10 cellular contexts compared by ENCODE assay signal in the genomic region with DNA sequence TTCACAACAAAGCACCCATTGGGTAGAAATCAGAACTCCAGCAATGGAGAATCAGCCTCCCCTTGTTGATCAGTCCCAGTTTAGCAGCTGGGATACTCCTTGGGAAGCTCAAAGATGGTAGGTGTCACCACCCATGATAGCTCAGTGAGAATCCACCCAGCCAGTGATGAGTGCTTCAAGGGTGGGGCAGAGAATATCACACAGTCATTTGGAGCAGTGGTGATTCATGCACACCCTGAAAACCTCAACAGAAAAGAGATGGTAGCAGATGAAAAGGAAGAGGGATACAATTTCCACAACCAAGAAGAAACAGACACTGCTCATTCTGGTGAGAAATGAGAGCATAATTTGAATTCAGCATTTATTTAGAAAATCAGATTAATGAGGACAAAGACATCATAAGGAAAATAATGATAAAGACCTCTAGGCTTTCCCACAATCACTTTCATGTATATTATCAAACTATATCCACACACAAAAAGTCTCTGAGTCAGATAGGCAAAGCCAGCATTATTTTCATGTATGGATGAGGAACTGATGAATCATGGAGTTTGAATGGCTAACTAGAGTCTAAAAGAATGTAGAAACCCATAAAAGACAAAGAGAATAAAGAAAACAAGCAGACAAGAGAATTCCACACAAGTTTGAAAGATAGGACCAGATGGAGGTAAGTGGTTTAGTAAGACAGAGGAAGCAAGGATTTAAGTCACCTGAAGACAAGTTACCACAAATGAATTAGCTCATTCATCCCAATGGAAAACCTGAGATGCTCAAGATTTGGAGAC.
A peak's percentile ranks its signal among the peaks of the same experiment; 100 is the strongest.
DNase-seq lines count a peak whose midpoint lies in the region; ATAC-seq and TF ChIP-seq lines count a peak whose summit lies in the region.
"Had no signal": no experiment of that assay in that cellular context is flagged by ENCODE, and none has a peak within 500 bp of the region (broad histone marks: within the 10 kb centered on the region; RNA-seq: fewer than 3 reads in every experiment).

No MANE protein-coding gene starts in this region.

- ATAC-seq in GM19463 (IDR thresholded peaks at IDR 0.05; ENCODE audit: unreplicated experiment) (peak; percentile 40), HG03469 (IDR thresholded peaks at IDR 0.05; ENCODE audit: unreplicated experiment) (no peak)

- peaks cover 16% of the 10 kb centered on the region for H3K4me1 ChIP-seq in fibroblast of lung (ENCODE audit: control insufficient read depth, extremely low read depth, insufficient read depth, low read length)

- no peaks in the 10 kb centered on the region for H3K9me3 ChIP-seq in fibroblast of lung (ENCODE audit: control insufficient read depth, insufficient read depth, low read depth, low read length)

- H3K4me3 ChIP-seq in fibroblast of lung (replicated peaks in 1 of 4; ENCODE audit: control extremely low read depth in 1 of 4, insufficient read depth in 1 of 4, low read depth in 3 of 4, low read length in 4 of 4) = no peak overlapping the region
- H3K4me3 ChIP-seq: cardiac muscle cell had no signal

- H4K20me1 ChIP-seq in fibroblast of lung (ENCODE audit: control insufficient read depth, extremely low read depth, insufficient read depth, low read length) = no peaks in the 10 kb centered on the region

- H2AFZ ChIP-seq in fibroblast of lung (ENCODE audit: low read length) = no peak overlapping the region

- peak overlapping the region; percentile 66 for H3K4me2 ChIP-seq in fibroblast of lung (ENCODE audit: extremely low read depth, insufficient read depth, low read length)

- peak overlapping the region; percentile 90 for H3K27ac ChIP-seq in fibroblast of lung (ENCODE audit: insufficient read depth, low read length)

- H3K36me3 ChIP-seq in fibroblast of lung (ENCODE audit: control insufficient read depth, insufficient read depth, low read length) = no peaks in the 10 kb centered on the region
- H3K36me3 ChIP-seq: cardiac muscle cell had no signal

- H3K79me2 ChIP-seq in fibroblast of lung (ENCODE audit: control insufficient read depth, insufficient read depth, low read length) = no peaks in the 10 kb centered on the region

- TF ChIP-seq CTCF in fibroblast of lung (conservative IDR thresholded peaks at IDR 0.05 in 1 of 2, IDR thresholded peaks at IDR 0.05 in 1 of 2; ENCODE audit: low read depth in 1 of 2, low read length in 2 of 2) = no peak

- no peak overlapping the region for H3K9ac ChIP-seq in fibroblast of lung (ENCODE audit: insufficient read depth, low read length)

- peak; percentile 69 for DNase-seq in AG08395 (ENCODE audit: low spot score)
- DNase-seq in OCI-M1 (lab: John Stamatoyannopoulos, UW) = peak; percentile 3
- DNase-seq in fibroblast of lung (ENCODE audit: low read depth in 2 of 2) = peak; percentile 69 to 94
- no peak for DNase-seq in KG1 (lab: John Stamatoyannopoulos, UW)
- DNase-seq in SHP77 (lab: John Stamatoyannopoulos, UW) = no peak
- DNase-seq in activated effector memory CD4-positive, alpha-beta T cell treated with Interleukin-2 at 50 U/mL for 16 hours = no peak
- DNase-seq: NCI-H187 treated with DMSO at 0.1 percent for 48 hours had no signal

- no peaks in the 10 kb centered on the region for H3K27me3 ChIP-seq in fibroblast of lung (ENCODE audit: control insufficient read depth, insufficient read depth, low read length)
- H3K27me3 ChIP-seq: cardiac muscle cell had no signal

Comparison
In these comparisons a context has a peak if more than half of its experiments do, and no peak if none do; other contexts are left out.
1. DNase-seq: peak in AG08395 (single experiment), OCI-M1 (single experiment) and fibroblast of lung (2 of 2); none in KG1 (single experiment), SHP77 (0 of 2) and activated effector memory CD4-positive, alpha-beta T cell treated with Interleukin-2 at 50 U/mL for 16 hours (single experiment).